1 cellular context compared by ENCODE assay signal in the genomic region with DNA sequence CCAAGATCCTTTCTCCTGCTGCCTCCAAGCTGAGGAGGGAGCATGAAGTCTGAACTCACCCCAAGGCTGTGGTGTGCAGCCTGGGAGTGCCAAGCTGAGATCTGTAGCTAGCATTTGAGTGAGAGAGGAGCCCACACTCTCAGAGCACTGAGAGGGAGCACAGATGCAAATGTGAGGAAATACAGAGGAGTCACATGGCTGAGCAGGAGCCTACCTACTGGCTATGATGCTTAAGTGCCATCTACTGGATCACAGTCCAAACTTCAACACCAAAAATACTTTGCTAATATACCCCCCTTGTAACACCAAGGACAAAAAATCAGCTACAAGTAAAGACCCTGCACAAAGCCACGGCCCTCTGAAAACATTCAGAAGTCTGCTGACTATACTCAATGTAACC.
TF ChIP-seq lines count a peak whose summit lies in the region.

No MANE protein-coding gene starts in this region.

TF ChIP-seq in H1, 55 proteins besides CTCF, POLR2A, EP300 and RAD21 (continued from another document):
- TF ChIP-seq, protein P1, sequence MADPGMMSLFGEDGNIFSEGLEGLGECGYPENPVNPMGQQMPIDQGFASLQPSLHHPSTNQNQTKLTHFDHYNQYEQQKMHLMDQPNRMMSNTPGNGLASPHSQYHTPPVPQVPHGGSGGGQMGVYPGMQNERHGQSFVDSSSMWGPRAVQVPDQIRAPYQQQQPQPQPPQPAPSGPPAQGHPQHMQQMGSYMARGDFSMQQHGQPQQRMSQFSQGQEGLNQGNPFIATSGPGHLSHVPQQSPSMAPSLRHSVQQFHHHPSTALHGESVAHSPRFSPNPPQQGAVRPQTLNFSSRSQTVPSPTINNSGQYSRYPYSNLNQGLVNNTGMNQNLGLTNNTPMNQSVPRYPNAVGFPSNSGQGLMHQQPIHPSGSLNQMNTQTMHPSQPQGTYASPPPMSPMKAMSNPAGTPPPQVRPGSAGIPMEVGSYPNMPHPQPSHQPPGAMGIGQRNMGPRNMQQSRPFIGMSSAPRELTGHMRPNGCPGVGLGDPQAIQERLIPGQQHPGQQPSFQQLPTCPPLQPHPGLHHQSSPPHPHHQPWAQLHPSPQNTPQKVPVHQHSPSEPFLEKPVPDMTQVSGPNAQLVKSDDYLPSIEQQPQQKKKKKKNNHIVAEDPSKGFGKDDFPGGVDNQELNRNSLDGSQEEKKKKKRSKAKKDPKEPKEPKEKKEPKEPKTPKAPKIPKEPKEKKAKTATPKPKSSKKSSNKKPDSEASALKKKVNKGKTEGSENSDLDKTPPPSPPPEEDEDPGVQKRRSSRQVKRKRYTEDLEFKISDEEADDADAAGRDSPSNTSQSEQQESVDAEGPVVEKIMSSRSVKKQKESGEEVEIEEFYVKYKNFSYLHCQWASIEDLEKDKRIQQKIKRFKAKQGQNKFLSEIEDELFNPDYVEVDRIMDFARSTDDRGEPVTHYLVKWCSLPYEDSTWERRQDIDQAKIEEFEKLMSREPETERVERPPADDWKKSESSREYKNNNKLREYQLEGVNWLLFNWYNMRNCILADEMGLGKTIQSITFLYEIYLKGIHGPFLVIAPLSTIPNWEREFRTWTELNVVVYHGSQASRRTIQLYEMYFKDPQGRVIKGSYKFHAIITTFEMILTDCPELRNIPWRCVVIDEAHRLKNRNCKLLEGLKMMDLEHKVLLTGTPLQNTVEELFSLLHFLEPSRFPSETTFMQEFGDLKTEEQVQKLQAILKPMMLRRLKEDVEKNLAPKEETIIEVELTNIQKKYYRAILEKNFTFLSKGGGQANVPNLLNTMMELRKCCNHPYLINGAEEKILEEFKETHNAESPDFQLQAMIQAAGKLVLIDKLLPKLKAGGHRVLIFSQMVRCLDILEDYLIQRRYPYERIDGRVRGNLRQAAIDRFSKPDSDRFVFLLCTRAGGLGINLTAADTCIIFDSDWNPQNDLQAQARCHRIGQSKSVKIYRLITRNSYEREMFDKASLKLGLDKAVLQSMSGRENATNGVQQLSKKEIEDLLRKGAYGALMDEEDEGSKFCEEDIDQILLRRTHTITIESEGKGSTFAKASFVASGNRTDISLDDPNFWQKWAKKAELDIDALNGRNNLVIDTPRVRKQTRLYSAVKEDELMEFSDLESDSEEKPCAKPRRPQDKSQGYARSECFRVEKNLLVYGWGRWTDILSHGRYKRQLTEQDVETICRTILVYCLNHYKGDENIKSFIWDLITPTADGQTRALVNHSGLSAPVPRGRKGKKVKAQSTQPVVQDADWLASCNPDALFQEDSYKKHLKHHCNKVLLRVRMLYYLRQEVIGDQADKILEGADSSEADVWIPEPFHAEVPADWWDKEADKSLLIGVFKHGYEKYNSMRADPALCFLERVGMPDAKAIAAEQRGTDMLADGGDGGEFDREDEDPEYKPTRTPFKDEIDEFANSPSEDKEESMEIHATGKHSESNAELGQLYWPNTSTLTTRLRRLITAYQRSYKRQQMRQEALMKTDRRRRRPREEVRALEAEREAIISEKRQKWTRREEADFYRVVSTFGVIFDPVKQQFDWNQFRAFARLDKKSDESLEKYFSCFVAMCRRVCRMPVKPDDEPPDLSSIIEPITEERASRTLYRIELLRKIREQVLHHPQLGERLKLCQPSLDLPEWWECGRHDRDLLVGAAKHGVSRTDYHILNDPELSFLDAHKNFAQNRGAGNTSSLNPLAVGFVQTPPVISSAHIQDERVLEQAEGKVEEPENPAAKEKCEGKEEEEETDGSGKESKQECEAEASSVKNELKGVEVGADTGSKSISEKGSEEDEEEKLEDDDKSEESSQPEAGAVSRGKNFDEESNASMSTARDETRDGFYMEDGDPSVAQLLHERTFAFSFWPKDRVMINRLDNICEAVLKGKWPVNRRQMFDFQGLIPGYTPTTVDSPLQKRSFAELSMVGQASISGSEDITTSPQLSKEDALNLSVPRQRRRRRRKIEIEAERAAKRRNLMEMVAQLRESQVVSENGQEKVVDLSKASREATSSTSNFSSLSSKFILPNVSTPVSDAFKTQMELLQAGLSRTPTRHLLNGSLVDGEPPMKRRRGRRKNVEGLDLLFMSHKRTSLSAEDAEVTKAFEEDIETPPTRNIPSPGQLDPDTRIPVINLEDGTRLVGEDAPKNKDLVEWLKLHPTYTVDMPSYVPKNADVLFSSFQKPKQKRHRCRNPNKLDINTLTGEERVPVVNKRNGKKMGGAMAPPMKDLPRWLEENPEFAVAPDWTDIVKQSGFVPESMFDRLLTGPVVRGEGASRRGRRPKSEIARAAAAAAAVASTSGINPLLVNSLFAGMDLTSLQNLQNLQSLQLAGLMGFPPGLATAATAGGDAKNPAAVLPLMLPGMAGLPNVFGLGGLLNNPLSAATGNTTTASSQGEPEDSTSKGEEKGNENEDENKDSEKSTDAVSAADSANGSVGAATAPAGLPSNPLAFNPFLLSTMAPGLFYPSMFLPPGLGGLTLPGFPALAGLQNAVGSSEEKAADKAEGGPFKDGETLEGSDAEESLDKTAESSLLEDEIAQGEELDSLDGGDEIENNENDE (IDR thresholded peaks at IDR 0.05; ENCODE audit: insufficient replicate concordance, low read length): no peak
- TF ChIP-seq CHD2 (IDR thresholded peaks at IDR 0.05; ENCODE audit: low read length) (no peak), BACH1 (IDR thresholded peaks at IDR 0.05; ENCODE audit: low read length) (no peak), POLR2AphosphoS5 (IDR thresholded peaks at IDR 0.05; ENCODE audit: low read depth, low read length) (no peak), CREB1 (IDR thresholded peaks at IDR 0.05) (no peak)
- TF ChIP-seq, protein P2, sequence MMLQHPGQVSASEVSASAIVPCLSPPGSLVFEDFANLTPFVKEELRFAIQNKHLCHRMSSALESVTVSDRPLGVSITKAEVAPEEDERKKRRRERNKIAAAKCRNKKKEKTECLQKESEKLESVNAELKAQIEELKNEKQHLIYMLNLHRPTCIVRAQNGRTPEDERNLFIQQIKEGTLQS (IDR thresholded peaks at IDR 0.05; ENCODE audit: insufficient read depth, low read depth, low read length): no peak
